8 cellular contexts compared by ENCODE assay signal in genomic region chr6:117483004-117483644, GRCh38. TPM values are rescaled to one million over a fixed set of nuclear protein-coding genes. Genes with fewer than 3 reads are reported as not detected.
DNase-seq lines count a peak whose midpoint lies in the region; ATAC-seq, FAIRE-seq and TF ChIP-seq lines count a peak whose summit lies in the region.

No MANE protein-coding gene starts in this region.

- TF ChIP-seq EP300 in A549 (IDR thresholded peaks at IDR 0.05): no peak

- intact Hi-C loops in psoas muscle (cut with DNase I): loop anchor here (2.0 to 5.0 kb wide), 4 partner anchors 36 to 119 kb away; partner anchors contain the start of gene GOPC (in 1 of the 2)

- peaks cover 4% of the 10 kb centered on the region; the same call in 1 of the 3 replicates for H3K9me3 ChIP-seq in A549
- no peaks in the 10 kb centered on the region for H3K9me3 ChIP-seq in astrocyte (ENCODE audit: insufficient read depth, low read depth, low read length)
- H3K9me3 ChIP-seq in hepatocyte (ENCODE audit: low read depth): no peaks in the 10 kb centered on the region
- no peaks in the 10 kb centered on the region for H3K9me3 ChIP-seq in psoas muscle

- no peak for TF ChIP-seq POLR2A in A549 (IDR thresholded peaks at IDR 0.05; ENCODE audit: low read length)

- TF ChIP-seq RAD21 in A549 (conservative IDR thresholded peaks at IDR 0.05 in 1 of 2, IDR thresholded peaks at IDR 0.05 in 1 of 2): no peak

- peaks cover 3% of the 10 kb centered on the region for H3K36me3 ChIP-seq in astrocyte (ENCODE audit: insufficient read depth, low read length)
- no peaks in the 10 kb centered on the region for H3K36me3 ChIP-seq in hepatocyte (replicated peaks; ENCODE audit: insufficient read depth, low read depth)
- no peaks in the 10 kb centered on the region for H3K36me3 ChIP-seq in psoas muscle (ENCODE audit: insufficient read depth in 1 of 2, low read depth in 1 of 2)

- peak overlapping the region; percentile 85 for H3K4me2 ChIP-seq in A549
- peak overlapping the region; percentile 91 for H3K4me2 ChIP-seq in astrocyte (ENCODE audit: low read length)
- peak overlapping the region; percentile 93 for H3K4me2 ChIP-seq in hepatocyte

- peak overlapping the region; percentile 94 to 99 for H3K27ac ChIP-seq in A549
- peak overlapping the region; percentile 77 for H3K27ac ChIP-seq in astrocyte (ENCODE audit: low read depth, low read length)
- H3K27ac ChIP-seq in hepatocyte: peak overlapping the region; percentile 94
- peak overlapping the region; percentile 93 for H3K27ac ChIP-seq in psoas muscle

- peak in 1 of 2 experiments; percentile 38 for DNase-seq in A549 (ENCODE audit: low read depth in 1 of 2, low spot score in 1 of 2)
- peak; percentile 25 for DNase-seq in GM04504 (ENCODE audit: low read depth)
- DNase-seq in OCI-M1 (lab: John Stamatoyannopoulos, UW): peak; percentile 83
- DNase-seq in astrocyte (ENCODE audit: low read depth): no peak
- DNase-seq in hepatocyte (ENCODE audit: low spot score): peak; percentile 79
- peak; percentile 64 to 83 for DNase-seq in psoas muscle

- peaks cover 18% of the 10 kb centered on the region for H3K36me3 Mint-ChIP-seq in astrocyte (ENCODE audit: low read depth, unreplicated experiment)

- H3K9me2 ChIP-seq in hepatocyte (replicated peaks; ENCODE audit: insufficient read depth): no peaks in the 10 kb centered on the region

- TF ChIP-seq CTCF in A549 (IDR thresholded peaks at IDR 0.05) (no peak), astrocyte (IDR thresholded peaks at IDR 0.05; ENCODE audit: insufficient read depth, low read depth, low read length) (no peak), hepatocyte (IDR thresholded peaks at IDR 0.05; ENCODE audit: poor library complexity) (no peak), psoas muscle (IDR thresholded peaks at IDR 0.05) (no peak)

- peak overlapping the region; percentile 97 for H3K27ac Mint-ChIP-seq in astrocyte (ENCODE audit: unreplicated experiment)

- FAIRE-seq in A549 (lab: Jason Lieb, UNC) (no peak), astrocyte (lab: Jason Lieb, UNC) (no peak)

- WGBS in A549 (ENCODE audit: missing lambda C conversion rate): 4% methylated on average over 25 of the region's 46 CpGs
- 0% methylated on average over 32 of the region's 46 CpGs for WGBS in hepatocyte (ENCODE audit: low lambda C conversion rate, missing lambda C conversion rate)
- WGBS in psoas muscle, 3 donors: 0% methylated on average over 34 to 46 of the region's 46 CpGs

- H3K9me3 Mint-ChIP-seq in astrocyte (ENCODE audit: unreplicated experiment): peaks cover 10% of the 10 kb centered on the region

- POLR2A ChIA-PET in A549 (lab: Yijun Ruan, JAX): interaction anchor here (0.5 to 2.1 kb wide), 7 partner anchors 11 to 234 kb away, joined by 3 to 14 read pairs (median 3); no protein-coding TSS in a partner anchor

- H4K20me1 ChIP-seq in astrocyte (ENCODE audit: insufficient read depth, low read length) (peaks cover 28% of the 10 kb centered on the region), hepatocyte (ENCODE audit: insufficient read depth, poor library complexity, severe bottlenecking) (no peaks in the 10 kb centered on the region)

- no peaks in the 10 kb centered on the region for H3K27me3 Mint-ChIP-seq in astrocyte (ENCODE audit: low read depth, unreplicated experiment)

- CTCF ChIA-PET in A549 (lab: Yijun Ruan, JAX): interaction anchor here (0.7 to 1.3 kb wide), 10 partner anchors 9 to 72 kb away, joined by 3 to 6 read pairs (median 3); no protein-coding TSS in a partner anchor

- peaks cover 53% of the 10 kb centered on the region for H3K79me2 ChIP-seq in astrocyte (ENCODE audit: insufficient read depth, low read length)
- peaks cover 43% of the 10 kb centered on the region for H3K79me2 ChIP-seq in hepatocyte

- H3K4me3 ChIP-seq in A549 (peak overlapping the region; percentile 82), astrocyte (ENCODE audit: insufficient read depth, low read depth, low read length) (peak overlapping the region; percentile 93), hepatocyte (peak overlapping the region; percentile 93), psoas muscle (peak overlapping the region; percentile 88)

- H3K4me1 ChIP-seq in A549: peaks cover 30% of the 10 kb centered on the region
- peaks cover 18% of the 10 kb centered on the region for H3K4me1 ChIP-seq in astrocyte (ENCODE audit: insufficient read depth, low read length)
- peaks cover 8% of the 10 kb centered on the region for H3K4me1 ChIP-seq in hepatocyte (ENCODE audit: insufficient read depth)
- H3K4me1 ChIP-seq in psoas muscle: peaks cover 13% of the 10 kb centered on the region

- H3K4me1 Mint-ChIP-seq in astrocyte (ENCODE audit: low read depth, unreplicated experiment): peaks cover 25% of the 10 kb centered on the region

- H2AFZ ChIP-seq in astrocyte (ENCODE audit: low read depth, low read length) (peak overlapping the region; percentile 52), hepatocyte (peak overlapping the region; percentile 96)

- peak overlapping the region; percentile 96 for H3K9ac ChIP-seq in astrocyte (ENCODE audit: low read length)

- H3K27me3 ChIP-seq in astrocyte (ENCODE audit: insufficient read depth, low read length): no peaks in the 10 kb centered on the region
- no peaks in the 10 kb centered on the region for H3K27me3 ChIP-seq in hepatocyte
- H3K27me3 ChIP-seq in psoas muscle (ENCODE audit: insufficient read depth in 3 of 3, low read length in 2 of 3): no peaks in the 10 kb centered on the region

- ATAC-seq in A549 (peak; percentile 52 to 63), HG03103 (IDR thresholded peaks at IDR 0.05; ENCODE audit: low read depth, unreplicated experiment) (peak; percentile 11), psoas muscle (peak; percentile 68 to 80 (median 73)), GM19397 (IDR thresholded peaks at IDR 0.05; ENCODE audit: unreplicated experiment) (no peak)

- H3K4me3 Mint-ChIP-seq in astrocyte (ENCODE audit: unreplicated experiment): peak overlapping the region; percentile 97

TF ChIP-seq in A549, 52 proteins besides CTCF, POLR2A, EP300 and RAD21:
- 0 out of 2 replicates have a peak, but pooled peaks have one; percentile 28 for TF ChIP-seq BHLHE40 (IDR thresholded peaks at IDR 0.05; ENCODE audit: low read depth, low read length)
- peak in 1 of 2 experiments; percentile 18; a peak in 2 of 5 replicates for TF ChIP-seq JUN (IDR thresholded peaks at IDR 0.05)
- no peak for TF ChIP-seq RARB (CRISPR knock-in tag; IDR thresholded peaks at IDR 0.05)
- TF ChIP-seq E2F6 (IDR thresholded peaks at IDR 0.05; ENCODE audit: borderline replicate concordance, low read depth): peak; percentile 41; the same call in 1 of the 2 replicates

RNA-seq across cellular contexts. Expression of gene DCBLD1, which starts 0.7 kb away (rescaled TPM):
- polyA plus RNA-seq in A549 (2011; rRNA removed) (39.3 and 49.1 TPM in 2 replicates), A549 (2017; fragmentation: RNase III; extraction: RNeasy Plus Mini Kit Qiagen cat#74134 plus additional on column Dnase treatment) (48.0 to 60.4 TPM (median 58.4 TPM) in 3 replicates), hepatocyte (12.8 and 18.9 TPM in 2 replicates), psoas muscle (1 to 10 TPM; 2.0 to 5.1 (median 2.9) TPM)
- polyA plus RNA-seq in A549 (2012; cell fraction: cytosol; rRNA removed): 14.1 and 18.1 TPM in 2 replicates
- polyA plus RNA-seq in A549 (2012; cell fraction: nucleus; rRNA removed): 37.0 and 37.9 TPM in 2 replicates
- polyA minus RNA-seq in A549 (2011; rRNA and poly(A)+ RNA removed): 31.1 and 35.7 TPM in 2 replicates
- total RNA-seq in astrocyte (36.8 and 44.9 TPM in 2 replicates), hepatocyte (23.8 and 40.1 TPM in 2 replicates), psoas muscle (1 to 10 TPM; 4.0 to 9.0 (median 5.2) TPM)

RNA-seq across cellular contexts. Expression of gene ROS1, which starts 57.4 kb away (rescaled TPM):
- 0.18 and 0.26 TPM in 2 replicates for polyA plus RNA-seq in A549 (2011; rRNA removed)
- 0.01 and 0.03 TPM in 2 replicates for polyA plus RNA-seq in A549 (2012; cell fraction: cytosol; rRNA removed)
- 0.04 and 0.05 TPM in 2 replicates for polyA plus RNA-seq in A549 (2012; cell fraction: nucleus; rRNA removed)
- 0.17 to 0.18 TPM (median 0.17 TPM) in 3 replicates for polyA plus RNA-seq in A549 (2017; fragmentation: RNase III; extraction: RNeasy Plus Mini Kit Qiagen cat#74134 plus additional on column Dnase treatment)
- 0.24 and 0.33 TPM in 2 replicates for polyA minus RNA-seq in A549 (2011; rRNA and poly(A)+ RNA removed)
- total RNA-seq in astrocyte: not detected in 2 replicates
- 2.2 and 2.7 TPM in 2 replicates for total RNA-seq in hepatocyte
- 0.30 and 0.33 TPM in 2 replicates for polyA plus RNA-seq in hepatocyte
- total RNA-seq in psoas muscle: under 1 TPM in 1 of 4 donors, not detected in 3; 0.06 TPM
- polyA plus RNA-seq in psoas muscle: under 1 TPM in 1 of 3 donors, not detected in 2; 0.04 TPM
